In the genomic region with DNA sequence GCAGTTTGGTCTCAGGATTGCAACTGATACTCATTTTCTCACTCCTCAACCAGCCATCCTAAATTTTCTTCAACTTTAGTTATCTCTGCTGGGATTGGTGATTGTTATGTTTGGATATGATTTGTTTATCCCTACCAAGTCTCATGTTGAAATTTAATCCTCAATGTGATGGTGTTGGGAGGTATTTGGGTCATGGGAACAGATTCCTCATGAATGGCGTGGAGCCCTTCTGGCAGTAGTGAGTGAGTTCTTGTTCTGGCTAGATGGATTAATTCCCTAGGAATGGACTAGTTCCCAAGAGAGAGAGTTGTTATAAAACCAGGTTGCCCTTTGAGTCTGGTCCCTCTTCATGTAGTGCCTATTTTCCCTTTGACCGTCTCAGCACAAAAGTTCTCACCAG, we compare ENCODE assay signal across 24 cellular contexts.
"Had no signal": no experiment of that assay in that cellular context is flagged by ENCODE, and none has a peak within 500 bp of the region (broad histone marks: within the 10 kb centered on the region; RNA-seq: fewer than 3 reads in every experiment).

No MANE protein-coding gene starts in this region.

- H3K36me3 ChIP-seq: ascending aorta had no signal

- H3K27ac ChIP-seq: KMS-11 had no signal

- ATAC-seq: activated CD8-positive, alpha-beta memory T cell treated with anti-CD3 and anti-CD28 coated beads, Interleukin-2, amount 10 ng/mL, durations not matched to agents 7 days and 5 days; activated naive CD4-positive, alpha-beta T cell treated with anti-CD3 and anti-CD28 coated beads, Interleukin-2, amount 50 U/mL, for 72 hours; activated naive CD8-positive, alpha-beta T cell treated with anti-CD3 and anti-CD28 coated beads, Interleukin-2, amount 50 U/mL, for 24 hours; activated T-cell treated with anti-CD3 and anti-CD28 coated beads, Interleukin-2, amount 50 U/mL, for 4 hours; PC-3; T-helper 17 cell had no signal

- DNase-seq: activated B cell treated with CpG ODN at 0.5 μM for 24 hours; activated CD4-positive, alpha-beta T cell treated with anti-CD3 and anti-CD28 coated beads for 1 hour; activated CD4-positive, alpha-beta T cell treated with anti-CD3 and anti-CD28 coated beads, Interleukin-2, amount 10 ng/mL, durations not matched to agents 24 days and 14 days; activated CD4-positive, alpha-beta T cell treated with anti-CD3 and anti-CD28 coated beads, Interleukin-2, amount 50 U/mL, for 48 hours; activated CD8-positive, alpha-beta memory T cell treated with anti-CD3 and anti-CD28 coated beads, Interleukin-2, amount 10 ng/mL, durations not matched to agents 7 days and 5 days; activated effector memory CD4-positive, alpha-beta T cell treated with anti-CD3 and anti-CD28 coated beads, Interleukin-2, amount 50 U/mL, for 16 hours; activated naive CD4-positive, alpha-beta T cell treated with Interleukin-2 at 50 U/mL for 16 hours; activated naive CD8-positive, alpha-beta T cell treated with anti-CD3 and anti-CD28 coated beads, Interleukin-2, amount 50 U/mL, for 24 hours; activated T-cell treated with anti-CD3 and anti-CD28 coated beads, Interleukin-2, amount 50 U/mL, for 4 hours; amniotic stem cell; MM.1S; NCI-H1105; NCI-H1436; NCI-H1694 treated with DMSO at 0.1 percent for 48 hours; NCI-H2081; NCI-H446; NCI-H524; PC-3; SIG-M5; T-helper 17 cell; T1000 had no signal

- H3K9me3 ChIP-seq: ascending aorta had no signal

- H3K27me3 ChIP-seq: ascending aorta had no signal

- H3K4me1 ChIP-seq: ascending aorta had no signal

- H3K4me3 ChIP-seq: ascending aorta had no signal
